7 cellular contexts compared by ENCODE assay signal in genomic region chr1:24678421-24678820, GRCh38. TPM values are rescaled to one million over a fixed set of nuclear protein-coding genes. Genes with fewer than 3 reads are reported as not detected.
DNase-seq lines count a peak whose midpoint lies in the region; ATAC-seq, FAIRE-seq and TF ChIP-seq lines count a peak whose summit lies in the region.
"Not testable (repeated sequence)": the region's sequence is repeated elsewhere in the genome, so short reads cannot be mapped to it uniquely, and the experiment has no call there.

No MANE protein-coding gene starts in this region.

- H3K9me1 ChIP-seq in IMR-90 (ENCODE audit: insufficient read depth, low read length): not testable (repeated sequence)

- BruUV-seq in IMR-90 (replicated peaks; lab: Mats Ljungman, UMichigan); mammary epithelial cell (replicated peaks; lab: Mats Ljungman, UMichigan): not testable (repeated sequence)

- H3K18ac ChIP-seq in IMR-90 (ENCODE audit: low read depth, low read length): not testable (repeated sequence)

- peak; percentile 74 for FAIRE-seq in RCC 7860 (lab: Jason Lieb, UNC)

- ATAC-seq in IMR-90 (ENCODE audit: low read depth); SK-N-SH treated with all-trans-retinoic acid at 6 μM for 48 hours: not testable (repeated sequence)

- H2AK5ac ChIP-seq in IMR-90 (ENCODE audit: low read depth, low read length): not testable (repeated sequence)

- H4K8ac ChIP-seq in IMR-90 (ENCODE audit: low read depth in 2 of 2, low read length in 2 of 2): not testable (repeated sequence)

- H3K4me2 ChIP-seq in IMR-90 (ENCODE audit: low read depth, low read length); mammary epithelial cell (ENCODE audit: insufficient read depth, low read depth, low read length): not testable (repeated sequence)

- not testable (repeated sequence) for H3K27me3 ChIP-seq in IMR-90 (ENCODE audit: control insufficient read depth, insufficient read depth, low read length); mammary epithelial cell (ENCODE audit: insufficient read depth, low read length); testis

- peaks cover 7 to 10% of the 10 kb centered on the region in 2 experiments; a peak in 1 of 4 replicates for H3K79me1 ChIP-seq in IMR-90 (ENCODE audit: low read depth in 1 of 2, low read length in 2 of 2)

- not testable (repeated sequence) for H4K91ac ChIP-seq in IMR-90 (ENCODE audit: insufficient read depth, low read depth, low read length)

- not testable (repeated sequence) for H3K4me1 ChIP-seq in IMR-90 (ENCODE audit: control insufficient read depth, insufficient read depth, low read length); testis
- peaks cover 25% of the 10 kb centered on the region for H3K4me1 ChIP-seq in mammary epithelial cell (ENCODE audit: insufficient read depth, low read length)

- H2BK15ac ChIP-seq in IMR-90 (ENCODE audit: low read depth, low read length): not testable (repeated sequence)

- not testable (repeated sequence) for H2BK20ac ChIP-seq in IMR-90 (ENCODE audit: low read depth, low read length)

- H4K20me1 ChIP-seq in IMR-90 (ENCODE audit: insufficient read depth, low read length); mammary epithelial cell (ENCODE audit: insufficient read depth, low read length): not testable (repeated sequence)

- H4K5ac ChIP-seq in IMR-90 (ENCODE audit: low read depth, low read length): not testable (repeated sequence)

- not testable (repeated sequence) for H3K9me3 ChIP-seq in IMR-90 (ENCODE audit: control insufficient read depth, insufficient read depth, low read length); mammary epithelial cell (replicated peaks; ENCODE audit: insufficient read depth, low read length); testis

- not testable (repeated sequence) for H3K79me2 ChIP-seq in mammary epithelial cell (ENCODE audit: insufficient read depth, low read length)

- TF ChIP-seq POLR2A in IMR-90 (IDR thresholded peaks at IDR 0.05; ENCODE audit: low read depth, low read length); testis (IDR thresholded peaks at IDR 0.05): not testable (repeated sequence)

- not testable (repeated sequence) for H2AFZ ChIP-seq in IMR-90 (replicated peaks; ENCODE audit: low read length, poor library complexity); mammary epithelial cell (ENCODE audit: low read depth, low read length)

- H3K4ac ChIP-seq in IMR-90 (ENCODE audit: low read depth, low read length): not testable (repeated sequence)

- not testable (repeated sequence) for H3K4me3 ChIP-seq in IMR-90 (ENCODE audit: insufficient read depth, low read depth, low read length); mammary epithelial cell (replicated peaks in 1 of 3; ENCODE audit: insufficient read depth in 1 of 3, low read depth in 2 of 3, low read length in 3 of 3); foreskin fibroblast (ENCODE audit: low read depth in 1 of 2, low read length in 2 of 2); testis

- 88% methylated on average over 1 of the region's 3 CpGs; no CpG with 5 or more reads in 1 of the 2 experiments for WGBS in IMR-90 (ENCODE audit: extremely low coverage in 2 of 2, insufficient read length in 1 of 2), 2 experiments
- WGBS in mammary epithelial cell (ENCODE audit: low coverage, missing lambda C conversion rate): 43% methylated on average over 3 of the region's 3 CpGs
- 98 to 99% methylated on average over 3 of the region's 3 CpGs for WGBS in testis, 2 donors

- TF ChIP-seq CTCF in IMR-90 (conservative IDR thresholded peaks at IDR 0.05; ENCODE audit: low read depth, low read length); mammary epithelial cell (conservative IDR thresholded peaks at IDR 0.05 in 1 of 2, IDR thresholded peaks at IDR 0.05 in 1 of 2; ENCODE audit: extremely low read depth in 1 of 2, insufficient read depth in 1 of 2, low read depth in 1 of 2, low read length in 2 of 2); foreskin fibroblast (IDR thresholded peaks at IDR 0.05; ENCODE audit: low read depth, low read length); testis (IDR thresholded peaks at IDR 0.05): not testable (repeated sequence)

- not testable (repeated sequence) for H2BK120ac ChIP-seq in IMR-90 (ENCODE audit: low read depth, low read length)

- not testable (repeated sequence) for H3K56ac ChIP-seq in IMR-90 (ENCODE audit: extremely low read depth, insufficient read depth, low read length)

- not testable (repeated sequence) for H2BK5ac ChIP-seq in IMR-90 (ENCODE audit: low read depth, low read length, poor library complexity, severe bottlenecking)

- dilution Hi-C loops in IMR-90 (cut with HindIII; ENCODE audit: low sequenced_read_pairs, unreplicated experiment); mammary epithelial cell (cut with HindIII; ENCODE audit: low sequenced_read_pairs): not testable (repeated sequence)

- not testable (repeated sequence) for H3K9ac ChIP-seq in IMR-90 (ENCODE audit: low read depth, low read length); mammary epithelial cell (ENCODE audit: insufficient read depth, low read length)

- H3K14ac ChIP-seq in IMR-90 (replicated peaks; ENCODE audit: low read depth, low read length): not testable (repeated sequence)

- in situ Hi-C loops in IMR-90 (cut with MboI; ENCODE audit: low sequenced_read_pairs); mammary epithelial cell (cut with MboI; ENCODE audit: low sequenced_read_pairs in 2 of 2): not testable (repeated sequence)

- not testable (repeated sequence) for TF ChIP-seq RAD21 in IMR-90 (IDR thresholded peaks at IDR 0.05; ENCODE audit: low read length)

- not testable (repeated sequence) for H3K27ac ChIP-seq in IMR-90 (ENCODE audit: insufficient read depth, low read length); mammary epithelial cell (ENCODE audit: insufficient read depth, low read depth, low read length); testis

- H3K36me3 ChIP-seq in IMR-90 (ENCODE audit: control insufficient read depth, insufficient read depth, low read length): peaks cover 19% of the 10 kb centered on the region
- not testable (repeated sequence) for H3K36me3 ChIP-seq in mammary epithelial cell (ENCODE audit: insufficient read depth, low read length); testis (ENCODE audit: low read depth, missing control alignments)

- POLR2A ChIA-PET in IMR-90 (lab: Charles Lee; ENCODE audit: unreplicated experiment): not testable (repeated sequence)

- CTCF ChIA-PET in IMR-90 (lab: Yijun Ruan, JAX); mammary epithelial cell (lab: Charles Lee; ENCODE audit: low non-redundant PET): not testable (repeated sequence)

- H2AK9ac ChIP-seq in IMR-90 (replicated peaks; ENCODE audit: low read depth, low read length, poor library complexity): not testable (repeated sequence)

- DNase-seq in EH (ENCODE audit: low read depth) (peak; percentile 30), IMR-90 (peak; percentile 23), RCC 7860 (ENCODE audit: low spot score) (peak; percentile 63), mammary epithelial cell (peak; percentile 62), foreskin fibroblast (peak; percentile 21 to 45), testis (peak; percentile 7)

- intact Hi-C loops in IMR-90 (cut with micrococcal nuclease); mammary epithelial cell (cut with micrococcal nuclease); testis (cut with DNase I; ENCODE audit: low total_unique reads): not testable (repeated sequence)

- not testable (repeated sequence) for H3K23ac ChIP-seq in IMR-90 (ENCODE audit: low read depth, low read length)

TF ChIP-seq in SK-N-SH treated with all-trans-retinoic acid at 6 μM for 48 hours, 23 proteins besides CTCF, POLR2A, EP300 and RAD21:
- TF ChIP-seq OSR1 (CRISPR knock-in tag; IDR thresholded peaks at IDR 0.05): peak; percentile 93
- peak; percentile 85 for TF ChIP-seq ZFP3 (CRISPR knock-in tag; IDR thresholded peaks at IDR 0.05)
- peak; percentile 19; the same call in 1 of the 2 replicates for TF ChIP-seq ISL1 (CRISPR knock-in tag; IDR thresholded peaks at IDR 0.05)

RNA-seq across cellular contexts. Expression of gene SRRM1, which starts 35.3 kb away (rescaled TPM):
- total RNA-seq in IMR-90 (2012; rRNA removed) (13.6 and 24.2 TPM in 2 replicates), mammary epithelial cell (100 to 1,000 TPM in 1 of 2 donors, 10 to 100 TPM in 1; 56.0 to 146 TPM), testis (100 to 1,000 TPM; 193 to 235 TPM)
- polyA plus RNA-seq in IMR-90 (2012; rRNA removed) (82.7 and 94.1 TPM in 2 replicates), mammary epithelial cell (67.2 TPM), testis (ENCODE audit: insufficient read depth, low read depth, low replicate concordance) (91.0 TPM)
- polyA plus RNA-seq in IMR-90 (2012; cell fraction: cytosol; rRNA removed): 25.6 and 28.1 TPM in 2 replicates
- polyA plus RNA-seq in IMR-90 (2012; cell fraction: nucleus; rRNA removed; ENCODE audit: low replicate concordance): 70.9 and 209 TPM in 2 replicates
- polyA minus RNA-seq in mammary epithelial cell: 97.4 TPM

Comparison
In these comparisons a context has a peak if more than half of its experiments do, and no peak if none do; other contexts are left out.
1. DNase-seq: peak in every context shown above with its lines; median percentile 63 in RCC 7860; 62 in mammary epithelial cell; 33 in foreskin fibroblast; 30 in EH; 23 in IMR-90; 7 in testis.